ENCODE assay signal across 8 cellular contexts in genomic region chr1:224852901-224853568, GRCh38.
A peak's percentile ranks its signal among the peaks of the same experiment; 100 is the strongest.
DNase-seq lines count a peak whose midpoint lies in the region; FAIRE-seq and TF ChIP-seq lines count a peak whose summit lies in the region.

No MANE protein-coding gene starts in this region.

- CTCF ChIA-PET in AG04450 (lab: Charles Lee) = interaction anchor here (0.6 to 11.6 kb wide), 37 partner anchors 9 to 1331 kb away, joined by 3 to 327 read pairs (median 5); partner anchors contain the start of gene CNIH3

- DNase-seq in AG04450 (ENCODE audit: low read depth, low spot score) = peak; percentile 30
- DNase-seq in GM19239 (ENCODE audit: insufficient read length, low spot score) = no peak
- DNase-seq in NCI-H774 (lab: John Stamatoyannopoulos, UW) = peak; percentile 38
- DNase-seq in colonic mucosa = no peak
- peak; percentile 49 for DNase-seq in midbrain (lab: John Stamatoyannopoulos, UW)
- DNase-seq in COLO668 (lab: John Stamatoyannopoulos, UW; ENCODE audit: unreplicated experiment) = no peak
- no peak for DNase-seq in occipital lobe (lab: John Stamatoyannopoulos, UW)
- DNase-seq in activated naive CD4-positive, alpha-beta T cell treated with Interleukin-2 at 50 U/mL for 16 hours = no peak

- TF ChIP-seq CTCF in AG04450 (IDR thresholded peaks at IDR 0.05; ENCODE audit: low read depth, low read length) (peak; percentile 81), colonic mucosa (IDR thresholded peaks at IDR 0.05) (peak; percentile 71)

- H3K27me3 ChIP-seq in AG04450 (ENCODE audit: control insufficient read depth, insufficient read depth, low read length) = peaks cover 3% of the 10 kb centered on the region
- H3K27me3 ChIP-seq in colonic mucosa = no peaks in the 10 kb centered on the region

- intact Hi-C loops in colonic mucosa (cut with DNase I) = loop anchor here (5.0 to 10.0 kb wide), 3 partner anchors 72 to 336 kb away; partner anchors contain the start of gene DNAH14

- peak; percentile 71 for FAIRE-seq in GM19239 (lab: Jason Lieb, UNC)

- H3K9ac ChIP-seq in colonic mucosa (ENCODE audit: low read depth in 2 of 2, low read length in 2 of 2) = no peak overlapping the region

- H3K4me3 ChIP-seq in AG04450 (ENCODE audit: low read depth, low read length) = no peak overlapping the region
- H3K4me3 ChIP-seq in colonic mucosa = no peak overlapping the region

- no peaks in the 10 kb centered on the region for H3K4me1 ChIP-seq in colonic mucosa

- POLR2A ChIA-PET in AG04450 (lab: Yijun Ruan, JAX) = no interaction called here

- no peaks in the 10 kb centered on the region for H3K9me3 ChIP-seq in AG04450 (ENCODE audit: control insufficient read depth, insufficient read depth, low read length)
- no peaks in the 10 kb centered on the region for H3K9me3 ChIP-seq in colonic mucosa

- H3K27ac ChIP-seq in AG04450 (ENCODE audit: low read depth, low read length) = no peak overlapping the region
- H3K27ac ChIP-seq in colonic mucosa = no peak overlapping the region

- H3K36me3 ChIP-seq in colonic mucosa = no peaks in the 10 kb centered on the region

Comparison
In these comparisons a context has a peak if more than half of its experiments do, and no peak if none do; other contexts are left out.
1. DNase-seq: peak in AG04450 (single experiment), NCI-H774 (single experiment) and midbrain (single experiment); none in GM19239 (single experiment), colonic mucosa (single experiment), COLO668 (single experiment), occipital lobe (single experiment) and activated naive CD4-positive, alpha-beta T cell treated with Interleukin-2 at 50 U/mL for 16 hours (single experiment).